In genomic region chr15:81558056-81558455, GRCh38 we compare ENCODE assay signal across 27 cellular contexts.
DNase-seq lines count a peak whose midpoint lies in the region; ATAC-seq and TF ChIP-seq lines count a peak whose summit lies in the region.
"Had no signal": no experiment of that assay in that cellular context is flagged by ENCODE, and none has a peak within 500 bp of the region (broad histone marks: within the 10 kb centered on the region; RNA-seq: fewer than 3 reads in every experiment).

No MANE protein-coding gene starts in this region.

- H3K4me2 ChIP-seq in SK-N-SH, result no peak overlapping the region
- H3K4me2 ChIP-seq: A549; BLaER1; BLaER1 treated with 17β-estradiol and CSF1 and Interleukin-3, amounts not matched to agents 10 nM and 100 nM had no signal

- H4K20me1 ChIP-seq in SK-N-SH (ENCODE audit: insufficient read depth), result no peaks in the 10 kb centered on the region
- H4K20me1 ChIP-seq: BLaER1; BLaER1 treated with 17β-estradiol and CSF1 and Interleukin-3, amounts not matched to agents 10 nM and 100 nM had no signal

- no peak for TF ChIP-seq EP300 in SK-N-SH (IDR thresholded peaks at IDR 0.05; ENCODE audit: borderline replicate concordance in 1 of 2, low read depth in 1 of 2, low read length in 1 of 2)

- no peak overlapping the region for H3K9ac ChIP-seq in SK-N-SH
- H3K9ac ChIP-seq: BLaER1; BLaER1 treated with 17β-estradiol and CSF1 and Interleukin-3, amounts not matched to agents 10 nM and 100 nM had no signal

- no peaks in the 10 kb centered on the region for H3K9me3 ChIP-seq in SK-N-SH
- H3K9me3 ChIP-seq: A549, BE2C, Caco-2 had no signal

- H3K4me3 ChIP-seq in SK-N-SH (ENCODE audit: low read depth in 2 of 2, low read length in 1 of 2), result no peak overlapping the region
- H3K4me3 ChIP-seq: A549; BLaER1; BLaER1 treated with 17β-estradiol and CSF1 and Interleukin-3, amounts not matched to agents 10 nM and 100 nM had no signal

- TF ChIP-seq CTCF in SK-N-SH (IDR thresholded peaks at IDR 0.05), result no peak

- no peaks in the 10 kb centered on the region for H3K36me3 ChIP-seq in SK-N-SH (replicated peaks in 1 of 2; ENCODE audit: control insufficient read depth in 1 of 2, insufficient read depth in 2 of 2, low read length in 1 of 2)
- H3K36me3 ChIP-seq: BE2C; BLaER1; BLaER1 treated with 17β-estradiol and CSF1 and Interleukin-3, amounts not matched to agents 10 nM and 100 nM had no signal

- no peaks in the 10 kb centered on the region for H3K4me1 ChIP-seq in SK-N-SH (ENCODE audit: control insufficient read depth in 1 of 2, insufficient read depth in 2 of 2, low read depth in 1 of 2, low read length in 1 of 2)
- H3K4me1 ChIP-seq: A549; BE2C; BLaER1; BLaER1 treated with 17β-estradiol and CSF1 and Interleukin-3, amounts not matched to agents 10 nM and 100 nM; Caco-2 had no signal

- CTCF ChIA-PET in SK-N-SH (lab: Yijun Ruan, JAX), result interaction anchor here (1.3 to 1.4 kb wide), 2 partner anchors 10 to 15 kb away, joined by 3 to 4 read pairs; no protein-coding TSS in a partner anchor

- no peaks in the 10 kb centered on the region for H3K27me3 ChIP-seq in SK-N-SH (ENCODE audit: insufficient read depth)
- H3K27me3 ChIP-seq: BE2C; BLaER1; BLaER1 treated with 17β-estradiol and CSF1 and Interleukin-3, amounts not matched to agents 10 nM and 100 nM had no signal

- H2AFZ ChIP-seq in SK-N-SH (ENCODE audit: low read depth), result no peak overlapping the region

- no peaks in the 10 kb centered on the region for H3F3A ChIP-seq in SK-N-SH (replicated peaks; ENCODE audit: insufficient read depth)

- H3K27ac ChIP-seq in SK-N-SH (ENCODE audit: low read depth in 2 of 2, low read length in 1 of 2), result no peak overlapping the region
- H3K27ac ChIP-seq: 22Rv1; A549; BLaER1; BLaER1 treated with 17β-estradiol and CSF1 and Interleukin-3, amounts not matched to agents 10 nM and 100 nM; C4-2B had no signal

- WGBS in SK-N-SH (ENCODE audit: low lambda C conversion rate), result 8% methylated on average over 2 of the region's 2 CpGs

- DNase-seq in SK-N-SH, result no peak
- DNase-seq: 8988T; ACHN; AML-193; BE2C; C1 segment of cervical spinal cord; Caco-2; Calu3; CD4-positive, alpha-beta memory T cell; CD4-positive, alpha-beta T cell; CD4-positive, CD25-positive, alpha-beta regulatory T cell; CD8-positive, alpha-beta memory T cell; CD8-positive, alpha-beta T cell; COR-L47; DMS 273 treated with DMSO at 0.1 percent for 48 hours; DMS153; DMS53; DMS79; DMS79 treated with DMSO at 0.1 percent for 48 hours; DND-41; EL had no signal

- TF ChIP-seq RAD21 in SK-N-SH (IDR thresholded peaks at IDR 0.05; ENCODE audit: low read length), result no peak

- no peak for ATAC-seq in SK-N-SH treated with all-trans-retinoic acid at 6 μM for 48 hours
- ATAC-seq: A549; CD8-positive, alpha-beta T cell had no signal

- POLR2A ChIA-PET in SK-N-SH (lab: Yijun Ruan, JAX), result no interaction called here

- no peaks in the 10 kb centered on the region for H3K9me2 ChIP-seq in SK-N-SH

- no peaks in the 10 kb centered on the region for H3K79me2 ChIP-seq in SK-N-SH (ENCODE audit: insufficient read depth)

TF ChIP-seq in SK-N-SH treated with all-trans-retinoic acid at 6 μM for 48 hours, 23 proteins besides CTCF, POLR2A, EP300 and RAD21:
- TF ChIP-seq ZFP30 (CRISPR knock-in tag; IDR thresholded peaks at IDR 0.05) (peak; percentile 95), ZNF565 (CRISPR knock-in tag; conservative IDR thresholded peaks at IDR 0.05; ENCODE audit: low read depth) (no peak)

TF ChIP-seq in SK-N-SH, 30 proteins besides CTCF, POLR2A, EP300 and RAD21:
- TF ChIP-seq PBX3 (IDR thresholded peaks at IDR 0.05), result no peak
- no peak for TF ChIP-seq NFIC (IDR thresholded peaks at IDR 0.05; ENCODE audit: borderline replicate concordance)
- TF ChIP-seq USF2 (IDR thresholded peaks at IDR 0.05; ENCODE audit: borderline replicate concordance, low read depth, low read length), result no peak
- no peak for TF ChIP-seq MEF2A (IDR thresholded peaks at IDR 0.05; ENCODE audit: borderline replicate concordance, low read depth)
- no peak for TF ChIP-seq GABPA (IDR thresholded peaks at IDR 0.05; ENCODE audit: low read depth)
- TF ChIP-seq TEAD4 (IDR thresholded peaks at IDR 0.05; ENCODE audit: borderline replicate concordance, insufficient read depth), result no peak
- TF ChIP-seq TCF12 (IDR thresholded peaks at IDR 0.05), result no peak
- TF ChIP-seq RXRA (IDR thresholded peaks at IDR 0.05; ENCODE audit: borderline replicate concordance, low read depth), result no peak
- TF ChIP-seq RFX5 (IDR thresholded peaks at IDR 0.05; ENCODE audit: low read length), result no peak
- no peak for TF ChIP-seq SMC3 (IDR thresholded peaks at IDR 0.05; ENCODE audit: low read depth, low read length)
